In the genomic region with DNA sequence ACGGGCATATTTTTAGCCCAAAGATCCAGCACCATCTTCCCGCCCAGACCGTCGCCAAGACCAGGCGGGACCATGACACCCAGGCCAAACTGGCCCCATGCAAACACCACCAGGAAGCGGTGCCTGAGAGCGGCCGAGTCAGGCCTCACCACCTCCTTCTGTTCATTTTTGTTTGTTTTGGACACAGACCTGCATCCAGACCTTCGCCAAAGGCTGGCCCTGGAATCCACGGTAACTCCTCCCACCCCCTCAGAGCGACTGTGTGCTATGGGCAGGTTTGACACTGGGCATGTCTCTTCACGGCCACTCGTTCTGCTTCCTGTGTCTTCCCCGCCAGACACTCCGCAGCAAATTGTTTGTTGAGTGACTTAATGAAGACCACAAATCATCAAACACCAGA, we compare ENCODE assay signal across 10 cellular contexts. TPM values are rescaled to one million over a fixed set of nuclear protein-coding genes. Genes with fewer than 3 reads are reported as not detected.
A peak's percentile ranks its signal among the peaks of the same experiment; 100 is the strongest.
DNase-seq lines count a peak whose midpoint lies in the region; ATAC-seq and TF ChIP-seq lines count a peak whose summit lies in the region.
"Had no signal": no experiment of that assay in that cellular context is flagged by ENCODE, and none has a peak within 500 bp of the region (broad histone marks: within the 10 kb centered on the region; RNA-seq: fewer than 3 reads in every experiment).

No MANE protein-coding gene starts in this region.

- no peak for TF ChIP-seq EP300 in SK-N-SH (IDR thresholded peaks at IDR 0.05; ENCODE audit: borderline replicate concordance in 1 of 2, low read depth in 1 of 2, low read length in 1 of 2)

- H3F3A ChIP-seq in SK-N-SH (replicated peaks; ENCODE audit: insufficient read depth), result peaks cover 45% of the 10 kb centered on the region

- intact Hi-C loops in Right ventricle myocardium superior (cut with DNase I) (loop anchor here (5.0 kb wide), 1 partner anchor 37 kb away; no protein-coding TSS in a partner anchor), psoas muscle (cut with DNase I) (loop anchor here in 1 of 2 donors (5.0 kb wide), 1 partner anchor 242 kb away; no protein-coding TSS in a partner anchor), lower leg skin (cut with DNase I; ENCODE audit: low total_unique reads) (no loop called here)

- peaks cover 67% of the 10 kb centered on the region for H4K20me1 ChIP-seq in SK-N-SH (ENCODE audit: insufficient read depth)

- DNase-seq in EH (ENCODE audit: low read depth) (peak; percentile 52), SK-N-SH (no peak), Right ventricle myocardium superior (peak; percentile 65), psoas muscle (peak in 1 of 2 donors; percentile 59), SK-N-DZ (ENCODE audit: low spot score) (no peak), lower leg skin (ENCODE audit: low spot score in 2 of 2) (no peak), iPS-NIHi7 (ENCODE audit: extremely low spot score) (no peak)
- no peak for DNase-seq in stimulated activated CD4-positive, alpha-beta T cell treated with anti-CD3 and anti-CD28 coated beads, Interleukin-4, amount 100 ng/mL, for 24 hours
- DNase-seq: head of caudate nucleus, NCI-H1436 had no signal

- no peaks in the 10 kb centered on the region for H3K36me3 ChIP-seq in SK-N-SH (replicated peaks in 1 of 2; ENCODE audit: control insufficient read depth in 1 of 2, insufficient read depth in 2 of 2, low read length in 1 of 2)
- H3K36me3 ChIP-seq in psoas muscle (ENCODE audit: insufficient read depth in 1 of 2, low read depth in 1 of 2), result no peaks in the 10 kb centered on the region

- H3K27ac ChIP-seq in SK-N-SH (ENCODE audit: low read depth in 2 of 2, low read length in 1 of 2) (peak overlapping the region; percentile 90 to 99; a peak in 3 of 4 replicates), psoas muscle (peak overlapping the region; percentile 97)

- 0 out of 2 replicates have a peak overlapping the region, but pooled peaks have one; percentile 92 for H3K4me2 ChIP-seq in SK-N-SH

- no peaks in the 10 kb centered on the region for H3K9me2 ChIP-seq in SK-N-SH

- H3K9me3 ChIP-seq in SK-N-SH (no peaks in the 10 kb centered on the region), psoas muscle (no peaks in the 10 kb centered on the region)

- POLR2A ChIA-PET in SK-N-SH (lab: Yijun Ruan, JAX), result interaction anchor here (1.6 kb wide), 1 partner anchor 18 kb away, joined by 6 read pairs; no protein-coding TSS in a partner anchor

- H2AFZ ChIP-seq in SK-N-SH (ENCODE audit: low read depth), result no peak overlapping the region

- ATAC-seq in Right ventricle myocardium superior (ENCODE audit: poor library complexity), result no peak
- no peak for ATAC-seq in psoas muscle

- H3K9ac ChIP-seq in SK-N-SH, result no peak overlapping the region; the same call in 1 of the 2 replicates

- peaks cover 83% of the 10 kb centered on the region for H3K79me2 ChIP-seq in SK-N-SH (ENCODE audit: insufficient read depth)

- H3K27me3 ChIP-seq in SK-N-SH (ENCODE audit: insufficient read depth), result no peaks in the 10 kb centered on the region
- no peaks in the 10 kb centered on the region for H3K27me3 ChIP-seq in psoas muscle (ENCODE audit: insufficient read depth in 3 of 3, low read length in 2 of 3)

- 75% methylated on average over 15 of the region's 15 CpGs for WGBS in SK-N-SH (ENCODE audit: low lambda C conversion rate)
- 67 to 72% (median 67%) methylated on average over 15 of the region's 15 CpGs for whole genome bisulfite sequencing in psoas muscle, 3 donors
- 40 to 47% methylated on average over 15 of the region's 15 CpGs for WGBS in lower leg skin, 2 donors

- H3K4me3 ChIP-seq in SK-N-SH (ENCODE audit: low read depth in 2 of 2, low read length in 1 of 2) (no peak overlapping the region), psoas muscle (no peak overlapping the region), lower leg skin (ENCODE audit: low read depth, poor library complexity, severe bottlenecking) (no peak overlapping the region)

- CTCF ChIA-PET in SK-N-SH (lab: Yijun Ruan, JAX), result no interaction called here

- TF ChIP-seq POLR2A in lower leg skin (IDR thresholded peaks at IDR 0.05), result no peak

- no peak for TF ChIP-seq RAD21 in SK-N-SH (IDR thresholded peaks at IDR 0.05; ENCODE audit: low read length)

- peaks cover 33 to 76% of the 10 kb centered on the region in 2 experiments for H3K4me1 ChIP-seq in SK-N-SH (ENCODE audit: control insufficient read depth in 1 of 2, insufficient read depth in 2 of 2, low read depth in 1 of 2, low read length in 1 of 2)
- peaks cover 79% of the 10 kb centered on the region for H3K4me1 ChIP-seq in psoas muscle

- TF ChIP-seq CTCF in SK-N-SH (IDR thresholded peaks at IDR 0.05), result no peak
- TF ChIP-seq CTCF in psoas muscle (IDR thresholded peaks at IDR 0.05), result no peak
- no peak for TF ChIP-seq CTCF in lower leg skin (IDR thresholded peaks at IDR 0.05)

TF ChIP-seq in SK-N-SH, 30 proteins besides CTCF, POLR2A, EP300 and RAD21 (continues in another document):
- TF ChIP-seq, protein P1, sequence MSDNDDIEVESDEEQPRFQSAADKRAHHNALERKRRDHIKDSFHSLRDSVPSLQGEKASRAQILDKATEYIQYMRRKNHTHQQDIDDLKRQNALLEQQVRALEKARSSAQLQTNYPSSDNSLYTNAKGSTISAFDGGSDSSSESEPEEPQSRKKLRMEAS (IDR thresholded peaks at IDR 0.05; ENCODE audit: low read depth), result no peak
- TF ChIP-seq, protein P2, sequence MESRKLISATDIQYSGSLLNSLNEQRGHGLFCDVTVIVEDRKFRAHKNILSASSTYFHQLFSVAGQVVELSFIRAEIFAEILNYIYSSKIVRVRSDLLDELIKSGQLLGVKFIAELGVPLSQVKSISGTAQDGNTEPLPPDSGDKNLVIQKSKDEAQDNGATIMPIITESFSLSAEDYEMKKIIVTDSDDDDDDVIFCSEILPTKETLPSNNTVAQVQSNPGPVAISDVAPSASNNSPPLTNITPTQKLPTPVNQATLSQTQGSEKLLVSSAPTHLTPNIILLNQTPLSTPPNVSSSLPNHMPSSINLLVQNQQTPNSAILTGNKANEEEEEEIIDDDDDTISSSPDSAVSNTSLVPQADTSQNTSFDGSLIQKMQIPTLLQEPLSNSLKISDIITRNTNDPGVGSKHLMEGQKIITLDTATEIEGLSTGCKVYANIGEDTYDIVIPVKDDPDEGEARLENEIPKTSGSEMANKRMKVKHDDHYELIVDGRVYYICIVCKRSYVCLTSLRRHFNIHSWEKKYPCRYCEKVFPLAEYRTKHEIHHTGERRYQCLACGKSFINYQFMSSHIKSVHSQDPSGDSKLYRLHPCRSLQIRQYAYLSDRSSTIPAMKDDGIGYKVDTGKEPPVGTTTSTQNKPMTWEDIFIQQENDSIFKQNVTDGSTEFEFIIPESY (IDR thresholded peaks at IDR 0.05; ENCODE audit: borderline replicate concordance, low read depth), result no peak
- no peak for TF ChIP-seq FOXM1 (IDR thresholded peaks at IDR 0.05; ENCODE audit: low read depth)
- TF ChIP-seq GABPA (IDR thresholded peaks at IDR 0.05; ENCODE audit: low read depth), result no peak
- TF ChIP-seq, protein P3, sequence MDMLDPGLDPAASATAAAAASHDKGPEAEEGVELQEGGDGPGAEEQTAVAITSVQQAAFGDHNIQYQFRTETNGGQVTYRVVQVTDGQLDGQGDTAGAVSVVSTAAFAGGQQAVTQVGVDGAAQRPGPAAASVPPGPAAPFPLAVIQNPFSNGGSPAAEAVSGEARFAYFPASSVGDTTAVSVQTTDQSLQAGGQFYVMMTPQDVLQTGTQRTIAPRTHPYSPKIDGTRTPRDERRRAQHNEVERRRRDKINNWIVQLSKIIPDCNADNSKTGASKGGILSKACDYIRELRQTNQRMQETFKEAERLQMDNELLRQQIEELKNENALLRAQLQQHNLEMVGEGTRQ (IDR thresholded peaks at IDR 0.05; ENCODE audit: borderline replicate concordance, low read depth, low read length), result no peak
- TF ChIP-seq FOXJ3 (CRISPR knock-in tag; IDR thresholded peaks at IDR 0.05), result no peak
- no peak for TF ChIP-seq JUND (IDR thresholded peaks at IDR 0.05)
- TF ChIP-seq, protein P4, sequence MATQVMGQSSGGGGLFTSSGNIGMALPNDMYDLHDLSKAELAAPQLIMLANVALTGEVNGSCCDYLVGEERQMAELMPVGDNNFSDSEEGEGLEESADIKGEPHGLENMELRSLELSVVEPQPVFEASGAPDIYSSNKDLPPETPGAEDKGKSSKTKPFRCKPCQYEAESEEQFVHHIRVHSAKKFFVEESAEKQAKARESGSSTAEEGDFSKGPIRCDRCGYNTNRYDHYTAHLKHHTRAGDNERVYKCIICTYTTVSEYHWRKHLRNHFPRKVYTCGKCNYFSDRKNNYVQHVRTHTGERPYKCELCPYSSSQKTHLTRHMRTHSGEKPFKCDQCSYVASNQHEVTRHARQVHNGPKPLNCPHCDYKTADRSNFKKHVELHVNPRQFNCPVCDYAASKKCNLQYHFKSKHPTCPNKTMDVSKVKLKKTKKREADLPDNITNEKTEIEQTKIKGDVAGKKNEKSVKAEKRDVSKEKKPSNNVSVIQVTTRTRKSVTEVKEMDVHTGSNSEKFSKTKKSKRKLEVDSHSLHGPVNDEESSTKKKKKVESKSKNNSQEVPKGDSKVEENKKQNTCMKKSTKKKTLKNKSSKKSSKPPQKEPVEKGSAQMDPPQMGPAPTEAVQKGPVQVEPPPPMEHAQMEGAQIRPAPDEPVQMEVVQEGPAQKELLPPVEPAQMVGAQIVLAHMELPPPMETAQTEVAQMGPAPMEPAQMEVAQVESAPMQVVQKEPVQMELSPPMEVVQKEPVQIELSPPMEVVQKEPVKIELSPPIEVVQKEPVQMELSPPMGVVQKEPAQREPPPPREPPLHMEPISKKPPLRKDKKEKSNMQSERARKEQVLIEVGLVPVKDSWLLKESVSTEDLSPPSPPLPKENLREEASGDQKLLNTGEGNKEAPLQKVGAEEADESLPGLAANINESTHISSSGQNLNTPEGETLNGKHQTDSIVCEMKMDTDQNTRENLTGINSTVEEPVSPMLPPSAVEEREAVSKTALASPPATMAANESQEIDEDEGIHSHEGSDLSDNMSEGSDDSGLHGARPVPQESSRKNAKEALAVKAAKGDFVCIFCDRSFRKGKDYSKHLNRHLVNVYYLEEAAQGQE (IDR thresholded peaks at IDR 0.05; ENCODE audit: low read depth, low read length), result no peak
- TF ChIP-seq SIN3A (IDR thresholded peaks at IDR 0.05; ENCODE audit: borderline replicate concordance, low read depth, low read length), result no peak
- TF ChIP-seq NFIC (IDR thresholded peaks at IDR 0.05; ENCODE audit: borderline replicate concordance), result no peak
- TF ChIP-seq TAF1 (IDR thresholded peaks at IDR 0.05; ENCODE audit: borderline replicate concordance, low read depth, low read length), result no peak

RNA-seq across cellular contexts. Expression of a gene that starts 47.2 kb away (rescaled TPM):
- polyA plus RNA-seq in SK-N-SH (2012; rRNA removed) (9.1 and 19.0 TPM in 2 replicates), psoas muscle (10 to 100 TPM; 44.1 to 62.2 (median 60.9) TPM)
- polyA plus RNA-seq in SK-N-SH (2012; cell fraction: cytosol; rRNA removed), result 14.3 and 16.0 TPM in 2 replicates
- polyA plus RNA-seq in SK-N-SH (2012; cell fraction: nucleus; rRNA removed), result 61.3 and 99.7 TPM in 2 replicates
- total RNA-seq in Right ventricle myocardium superior (133 TPM), psoas muscle (100 to 1,000 TPM; 134 to 164 (median 146) TPM), lower leg skin (100 to 1,000 TPM in 3 of 4 donors, 10 to 100 TPM in 1; 92.1 to 262 (median 137) TPM)
- polyA plus RNA-seq in SK-N-DZ (2014; cell fraction: cytosol; rRNA removed), result 11.5 and 13.0 TPM in 2 replicates
- polyA plus RNA-seq in SK-N-DZ (2014; cell fraction: nucleus; rRNA removed), result 19.1 and 41.1 TPM in 2 replicates

Comparison
In these comparisons a context has a peak if more than half of its experiments do, and no peak if none do; other contexts are left out.
1. DNase-seq: peak in EH (single experiment) and Right ventricle myocardium superior (single experiment); none in SK-N-SH (single experiment), SK-N-DZ (single experiment), lower leg skin (0 of 2), iPS-NIHi7 (single experiment) and stimulated activated CD4-positive, alpha-beta T cell treated with anti-CD3 and anti-CD28 coated beads, Interleukin-4, amount 100 ng/mL, for 24 hours (single experiment).